Comparison of ENCODE assay signal across 20 cellular contexts in genomic region chr1:51289676-51290488, GRCh38.
"Had no signal": no experiment of that assay in that cellular context is flagged by ENCODE, and none has a peak within 500 bp of the region (broad histone marks: within the 10 kb centered on the region; RNA-seq: fewer than 3 reads in every experiment).

No MANE protein-coding gene starts in this region.

- ATAC-seq: left lung; stimulated activated naive B cell treated with anti-CD40 and anti-IgM and Interleukin-4, amounts not matched to agents 10 μg/mL and 1 μg/mL and 100 μg/mL, for 72 hours had no signal

- H3K9me3 Mint-ChIP-seq: dendritic cell treated with granulocyte-macrophage colony-stimulating factor and Interleukin-4, amounts not matched to agents 40 ng/mL and 50 ng/mL, for 4 days; naive B cell; natural killer cell treated with Interleukin-12 subunit alpha and Interleukin-12 subunit beta and Interleukin-15 and Interleukin-18, amount 100 ng/mL, for 72 hours; neural progenitor cell; stimulated activated naive B cell treated with anti-CD40 and anti-IgM and Interleukin-4, amounts not matched to agents 10 μg/mL and 1 μg/mL and 100 μg/mL, for 72 hours; stimulated activated naive CD8-positive, alpha-beta T cell treated with anti-CD3 and anti-CD28 coated beads, Interleukin-15, Interleukin-2, amounts not matched to agents 100 ng/mL and 50 ng/mL, for 24 hours had no signal

- H3K27ac Mint-ChIP-seq: dendritic cell treated with granulocyte-macrophage colony-stimulating factor and Interleukin-4, amounts not matched to agents 40 ng/mL and 50 ng/mL, for 4 days; natural killer cell treated with Interleukin-12 subunit alpha and Interleukin-12 subunit beta and Interleukin-15 and Interleukin-18, amount 100 ng/mL, for 72 hours; neural progenitor cell; progenitor cell of endocrine pancreas; stimulated activated naive B cell treated with anti-CD40 and anti-IgM and Interleukin-4, amounts not matched to agents 10 μg/mL and 1 μg/mL and 100 μg/mL, for 72 hours; stimulated activated naive CD8-positive, alpha-beta T cell treated with anti-CD3 and anti-CD28 coated beads, Interleukin-15, Interleukin-2, amounts not matched to agents 100 ng/mL and 50 ng/mL, for 24 hours had no signal

- H3K4me1 Mint-ChIP-seq: naive B cell had no signal

- H3K36me3 Mint-ChIP-seq: naive B cell; natural killer cell treated with Interleukin-12 subunit alpha and Interleukin-12 subunit beta and Interleukin-15 and Interleukin-18, amount 100 ng/mL, for 72 hours; neural progenitor cell; stimulated activated naive B cell treated with anti-CD40 and anti-IgM and Interleukin-4, amounts not matched to agents 10 μg/mL and 1 μg/mL and 100 μg/mL, for 72 hours had no signal

- H3K27me3 Mint-ChIP-seq: dendritic cell treated with granulocyte-macrophage colony-stimulating factor and Interleukin-4, amounts not matched to agents 40 ng/mL and 50 ng/mL, for 4 days; naive B cell; natural killer cell treated with Interleukin-12 subunit alpha and Interleukin-12 subunit beta and Interleukin-15 and Interleukin-18, amount 100 ng/mL, for 72 hours; progenitor cell of endocrine pancreas; stimulated activated naive CD8-positive, alpha-beta T cell treated with anti-CD3 and anti-CD28 coated beads, Interleukin-15, Interleukin-2, amounts not matched to agents 100 ng/mL and 50 ng/mL, for 24 hours had no signal

- DNase-seq: colonic mucosa; effector memory CD4-positive, alpha-beta T cell; erythroblast; kidney; left lung; mesenchymal stem cell; naive B cell; right lobe of liver; small intestine; stimulated activated CD4-positive, alpha-beta T cell treated with anti-CD3 and anti-CD28 coated beads, Interleukin-15, amount 100 ng/mL, for 24 hours; stimulated activated CD4-positive, alpha-beta T cell treated with anti-CD3 and anti-CD28 coated beads, Interleukin-2, amount 100 ng/mL, for 48 hours; stimulated activated naive B cell treated with anti-CD40 and anti-IgM and Interleukin-4, amounts not matched to agents 10 μg/mL and 1 μg/mL and 100 μg/mL, for 72 hours; transverse colon had no signal

- H3K4me3 Mint-ChIP-seq: dendritic cell treated with granulocyte-macrophage colony-stimulating factor and Interleukin-4, amounts not matched to agents 40 ng/mL and 50 ng/mL, for 4 days; naive B cell; natural killer cell treated with Interleukin-12 subunit alpha and Interleukin-12 subunit beta and Interleukin-15 and Interleukin-18, amount 100 ng/mL, for 72 hours; neural progenitor cell; stimulated activated naive B cell treated with anti-CD40 and anti-IgM and Interleukin-4, amounts not matched to agents 10 μg/mL and 1 μg/mL and 100 μg/mL, for 72 hours; stimulated activated naive CD8-positive, alpha-beta T cell treated with anti-CD3 and anti-CD28 coated beads, Interleukin-15, Interleukin-2, amounts not matched to agents 100 ng/mL and 50 ng/mL, for 24 hours had no signal

- H3K9me3 ChIP-seq: colonic mucosa, left lung, right lobe of liver, suprapubic skin, transverse colon, vagina had no signal
